2 cellular contexts compared by ENCODE assay signal in the genomic region with DNA sequence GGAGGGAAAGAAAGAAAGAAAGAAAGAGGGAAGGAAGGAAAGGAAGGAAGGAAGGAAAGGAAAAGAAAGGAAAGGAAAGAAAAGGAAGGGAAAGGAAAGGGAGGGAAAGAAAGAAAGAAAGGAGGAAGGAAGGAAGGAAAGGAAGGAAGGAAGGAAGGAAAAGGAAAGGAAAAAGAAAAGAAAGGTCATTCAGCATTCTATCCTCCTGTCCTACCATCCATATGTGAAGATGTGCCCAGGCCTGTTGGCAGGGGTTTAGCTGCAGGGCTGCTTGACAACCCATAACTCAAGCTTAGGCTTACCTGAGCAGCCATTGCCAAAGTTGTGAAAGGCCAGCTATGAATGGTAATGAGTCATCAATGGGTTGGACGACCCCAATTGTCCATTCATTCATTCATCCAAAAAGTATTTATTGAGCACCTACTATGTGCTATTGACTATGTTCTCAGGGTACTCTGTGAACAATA.
TF ChIP-seq lines count a peak whose summit lies in the region.

No MANE protein-coding gene starts in this region.

TF ChIP-seq in HEK293, 187 proteins besides CTCF, POLR2A, EP300 and RAD21:
- TF ChIP-seq ZNF585B (tag by site-specific recombination; IDR thresholded peaks at IDR 0.05): peak; percentile 42
- TF ChIP-seq ZNF169 (tag by site-specific recombination; IDR thresholded peaks at IDR 0.05): no peak
- TF ChIP-seq PRDM1 (tag by site-specific recombination; IDR thresholded peaks at IDR 0.05): peak; percentile 92
- TF ChIP-seq ZNF174 (tag by site-specific recombination; IDR thresholded peaks at IDR 0.05): no peak
- TF ChIP-seq ZNF510 (tag by site-specific recombination; IDR thresholded peaks at IDR 0.05; ENCODE audit: insufficient replicate concordance): no peak
- TF ChIP-seq ZNF366 (tag by site-specific recombination; conservative IDR thresholded peaks at IDR 0.05): peak; percentile 80

TF ChIP-seq in K562, 482 proteins besides CTCF, POLR2A, EP300 and RAD21:
- no peak for TF ChIP-seq MTF1 (CRISPR knock-in tag; IDR thresholded peaks at IDR 0.05; ENCODE audit: borderline replicate concordance)
- 0 out of 2 replicates have a peak, but pooled peaks have one; percentile 39 for TF ChIP-seq ZNF24 (IDR thresholded peaks at IDR 0.05)
- peak; percentile 72 for TF ChIP-seq ZKSCAN1 (IDR thresholded peaks at IDR 0.05; ENCODE audit: low read depth, low read length)
- TF ChIP-seq, protein P1, sequence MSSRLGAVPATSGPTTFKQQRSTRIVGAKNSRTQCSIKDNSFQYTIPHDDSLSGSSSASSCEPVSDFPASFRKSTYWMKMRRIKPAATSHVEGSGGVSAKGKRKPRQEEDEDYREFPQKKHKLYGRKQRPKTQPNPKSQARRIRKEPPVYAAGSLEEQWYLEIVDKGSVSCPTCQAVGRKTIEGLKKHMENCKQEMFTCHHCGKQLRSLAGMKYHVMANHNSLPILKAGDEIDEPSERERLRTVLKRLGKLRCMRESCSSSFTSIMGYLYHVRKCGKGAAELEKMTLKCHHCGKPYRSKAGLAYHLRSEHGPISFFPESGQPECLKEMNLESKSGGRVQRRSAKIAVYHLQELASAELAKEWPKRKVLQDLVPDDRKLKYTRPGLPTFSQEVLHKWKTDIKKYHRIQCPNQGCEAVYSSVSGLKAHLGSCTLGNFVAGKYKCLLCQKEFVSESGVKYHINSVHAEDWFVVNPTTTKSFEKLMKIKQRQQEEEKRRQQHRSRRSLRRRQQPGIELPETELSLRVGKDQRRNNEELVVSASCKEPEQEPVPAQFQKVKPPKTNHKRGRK (tag; IDR thresholded peaks at IDR 0.05): peak; percentile 76
- TF ChIP-seq BRD4 (IDR thresholded peaks at IDR 0.05): no peak
- no peak for TF ChIP-seq ZNF668 (CRISPR knock-in tag; IDR thresholded peaks at IDR 0.05)
